Comparison of ENCODE assay signal across 19 cellular contexts in genomic region chr19:52949422-52949821, GRCh38. TPM values are rescaled to one million over a fixed set of nuclear protein-coding genes. Genes with fewer than 3 reads are reported as not detected.
DNase-seq lines count a peak whose midpoint lies in the region; ATAC-seq, FAIRE-seq and TF ChIP-seq lines count a peak whose summit lies in the region.
"Had no signal": no experiment of that assay in that cellular context is flagged by ENCODE, and none has a peak within 500 bp of the region (broad histone marks: within the 10 kb centered on the region; RNA-seq: fewer than 3 reads in every experiment).

No MANE protein-coding gene starts in this region.

- H3K9ac ChIP-seq in BLaER1 treated with 17β-estradiol and CSF1 and Interleukin-3, amounts not matched to agents 10 nM and 100 nM = no peak overlapping the region
- no peak overlapping the region for H3K9ac ChIP-seq in HCT116 (ENCODE audit: low read length)
- no peak overlapping the region for H3K9ac ChIP-seq in endodermal cell (ENCODE audit: extremely low read depth, low read length, poor library complexity, severe bottlenecking)

- H4K20me1 ChIP-seq in BLaER1 treated with 17β-estradiol and CSF1 and Interleukin-3, amounts not matched to agents 10 nM and 100 nM = no peaks in the 10 kb centered on the region
- no peaks in the 10 kb centered on the region for H4K20me1 ChIP-seq in HCT116 (ENCODE audit: insufficient read depth)

- FAIRE-seq in GM12892 (lab: Jason Lieb, UNC) = no peak
- FAIRE-seq: H54 had no signal

- peaks cover 59% of the 10 kb centered on the region for H3K36me3 Mint-ChIP-seq in endodermal cell (ENCODE audit: low read depth)
- peaks cover 58% of the 10 kb centered on the region for H3K36me3 Mint-ChIP-seq in progenitor cell of endocrine pancreas (ENCODE audit: insufficient read depth)

- WGBS in endodermal cell (ENCODE audit: insufficient coverage in 1 of 2, insufficient read length in 1 of 2), 2 experiments = 100% methylated on average over 1 of the region's 1 CpG; no CpG with 5 or more reads in 1 of the 2 experiments

- TF ChIP-seq POLR2A in HCT116 (IDR thresholded peaks at IDR 0.05; ENCODE audit: borderline replicate concordance, extremely low read depth, insufficient read depth, insufficient read length) = no peak
- no peak for TF ChIP-seq POLR2A in GM12892 (IDR thresholded peaks at IDR 0.05; ENCODE audit: low read depth, low read length)

- no peak overlapping the region for H2AFZ ChIP-seq in HCT116 (ENCODE audit: low read depth, low read length, poor library complexity, severe bottlenecking)

- POLR2A ChIA-PET in HCT116 (lab: Charles Lee) = no interaction called here

- RAD21 ChIA-PET in HCT116 (lab: Charles Lee; ENCODE audit: low non-redundant PET in 1 of 2, low total read pairs in 2 of 2, uncharacterized antibody in 2 of 2, unreplicated experiment in 2 of 2) = no interaction called here

- no peak for ATAC-seq in HCT116

- no peaks in the 10 kb centered on the region for H3K79me2 ChIP-seq in HCT116 (ENCODE audit: insufficient read depth, low read length)

- H3K27me3 Mint-ChIP-seq in endodermal cell (ENCODE audit: insufficient read depth) (no peaks in the 10 kb centered on the region), progenitor cell of endocrine pancreas (no peaks in the 10 kb centered on the region)
- H3K27me3 Mint-ChIP-seq: B cell; CD4-positive, alpha-beta memory T cell had no signal

- intact Hi-C loops in HCT116 (cut with micrococcal nuclease) = no loop called here

- H3K4me1 Mint-ChIP-seq in endodermal cell (peaks cover 10% of the 10 kb centered on the region), progenitor cell of endocrine pancreas (ENCODE audit: low read depth) (peaks cover 13% of the 10 kb centered on the region)
- H3K4me1 Mint-ChIP-seq: B cell; CD4-positive, alpha-beta memory T cell had no signal

- peaks cover 76 to 96% (median 77%) of the 10 kb centered on the region in 11 experiments for H3K9me3 ChIP-seq in BLaER1 treated with 17β-estradiol and CSF1 and Interleukin-3, amounts not matched to agents 10 nM and 100 nM (replicated peaks in 1 of 11)
- H3K9me3 ChIP-seq in HCT116 (ENCODE audit: control insufficient read depth in 1 of 2, insufficient read depth in 1 of 2, low read depth in 1 of 2, low read length in 2 of 2) (peaks cover 31 to 36% of the 10 kb centered on the region in 2 experiments; a peak in 3 of 4 replicates), endodermal cell (ENCODE audit: control insufficient read depth, low read length) (peaks cover 81% of the 10 kb centered on the region)

- H3K27me3 ChIP-seq in BLaER1 treated with 17β-estradiol and CSF1 and Interleukin-3, amounts not matched to agents 10 nM and 100 nM = no peaks in the 10 kb centered on the region; a peak in 1 of 22 replicates
- no peaks in the 10 kb centered on the region for H3K27me3 ChIP-seq in HCT116 (ENCODE audit: insufficient read depth, low read length)
- H3K27me3 ChIP-seq in endodermal cell (ENCODE audit: control insufficient read depth, insufficient read depth, low read length, poor library complexity, severe bottlenecking) = no peaks in the 10 kb centered on the region

- TF ChIP-seq CTCF in HCT116 (IDR thresholded peaks at IDR 0.05 in 2 of 3, conservative IDR thresholded peaks at IDR 0.05 in 1 of 3; ENCODE audit: borderline replicate concordance in 1 of 3, insufficient read depth in 1 of 3, low read depth in 2 of 3, low read length in 2 of 3) (no peak), endodermal cell (conservative IDR thresholded peaks at IDR 0.05) (no peak), progenitor cell of endocrine pancreas (IDR thresholded peaks at IDR 0.05; ENCODE audit: unreplicated experiment) (no peak)

- CTCF ChIA-PET in HCT116 (lab: Charles Lee) = no interaction called here

- H3K4me3 ChIP-seq in BLaER1 treated with 17β-estradiol and CSF1 and Interleukin-3, amounts not matched to agents 10 nM and 100 nM = peak overlapping the region in 6 of 10 experiments; percentile 2 to 50 (median 28); a peak in 7 of 20 replicates
- H3K4me3 ChIP-seq in HCT116 (replicated peaks in 1 of 2; ENCODE audit: low read depth in 1 of 2, low read length in 2 of 2) (no peak overlapping the region), endodermal cell (ENCODE audit: low read length) (peak overlapping the region; percentile 70)

- BruUV-seq in HCT116 (replicated peaks; lab: Mats Ljungman, UMichigan) = no TSS peak

- H3K4me1 ChIP-seq in BLaER1 treated with 17β-estradiol and CSF1 and Interleukin-3, amounts not matched to agents 10 nM and 100 nM = no peaks in the 10 kb centered on the region
- H3K4me1 ChIP-seq in HCT116 (ENCODE audit: control insufficient read depth in 1 of 2, insufficient read depth in 2 of 2, low read length in 2 of 2) (no peaks in the 10 kb centered on the region), endodermal cell (ENCODE audit: control insufficient read depth, insufficient read depth, low read length) (no peaks in the 10 kb centered on the region)

- peaks cover 61 to 75% (median 73%) of the 10 kb centered on the region in 11 experiments for H3K36me3 ChIP-seq in BLaER1 treated with 17β-estradiol and CSF1 and Interleukin-3, amounts not matched to agents 10 nM and 100 nM
- H3K36me3 ChIP-seq in HCT116 (ENCODE audit: control insufficient read depth in 1 of 2, insufficient read depth in 2 of 2, low read length in 2 of 2) (peaks cover 8 to 35% of the 10 kb centered on the region in 2 experiments), endodermal cell (ENCODE audit: control insufficient read depth, insufficient read depth, low read length) (peaks cover 59% of the 10 kb centered on the region)

- H3K27ac ChIP-seq in BLaER1 treated with 17β-estradiol and CSF1 and Interleukin-3, amounts not matched to agents 10 nM and 100 nM = no peak overlapping the region
- H3K27ac ChIP-seq in HCT116 (ENCODE audit: low read depth, low read length) (no peak overlapping the region), endodermal cell (ENCODE audit: low read depth, low read length) (no peak overlapping the region)
- H3K27ac ChIP-seq: HL-60 had no signal

- H3K9me3 Mint-ChIP-seq in endodermal cell (peaks cover 78% of the 10 kb centered on the region), progenitor cell of endocrine pancreas (ENCODE audit: low read depth) (peaks cover 35% of the 10 kb centered on the region)

- H3K27ac Mint-ChIP-seq in endodermal cell (no peak overlapping the region), progenitor cell of endocrine pancreas (peak overlapping the region; percentile 78)
- H3K27ac Mint-ChIP-seq: B cell; CD4-positive, alpha-beta memory T cell; HFFc6 had no signal

- DNase-seq in HCT116 (ENCODE audit: low read depth, low spot score) = no peak
- DNase-seq in endodermal cell = no peak
- DNase-seq in progenitor cell of endocrine pancreas (ENCODE audit: low spot score, unreplicated experiment) = no peak
- DNase-seq in GM12892 (ENCODE audit: insufficient read length) = no peak
- DNase-seq in CD1c-positive myeloid dendritic cell (ENCODE audit: extremely low spot score) = no peak
- DNase-seq: C1 segment of cervical spinal cord; CD4-positive, alpha-beta memory T cell; DMS153; DMS79; GDM1; HCEC 1CT; HFFc6; IMR-90; KBM-7 had no signal

- H3K4me2 ChIP-seq in BLaER1 treated with 17β-estradiol and CSF1 and Interleukin-3, amounts not matched to agents 10 nM and 100 nM = no peak overlapping the region
- H3K4me2 ChIP-seq in HCT116 (ENCODE audit: low read length) = no peak overlapping the region

- H3K4me3 Mint-ChIP-seq in endodermal cell (no peak overlapping the region), progenitor cell of endocrine pancreas (ENCODE audit: low read depth) (no peak overlapping the region)
- H3K4me3 Mint-ChIP-seq: B cell; CD4-positive, alpha-beta memory T cell; HFFc6 had no signal

- no peak for TF ChIP-seq RAD21 in HCT116 (IDR thresholded peaks at IDR 0.05; ENCODE audit: low read depth)

- no peaks in the 10 kb centered on the region for H3K9me2 ChIP-seq in HCT116 (ENCODE audit: insufficient read depth)

TF ChIP-seq in HCT116, 20 proteins besides CTCF, POLR2A, EP300 and RAD21:
- TF ChIP-seq ZNF274 (IDR thresholded peaks at IDR 0.05; ENCODE audit: low read depth, low read length) (peak; percentile 68), POLR2AphosphoS5 (IDR thresholded peaks at IDR 0.05; ENCODE audit: low read depth, low read length) (no peak)

RNA-seq across cellular contexts. Expression of gene ZNF816, which starts 13.3 kb away (rescaled TPM):
- 8.9 TPM for total RNA-seq in HCT116 (2021; ENCODE audit: unreplicated experiment)
- polyA plus RNA-seq in HCT116 (2012) = 2.6 and 4.3 TPM in 2 replicates
- 10 to 100 TPM; 20.7 to 24.8 TPM for total RNA-seq in endodermal cell
- polyA plus RNA-seq in endodermal cell (2013, experiment 1 of 2) = 13.4 TPM
- polyA plus RNA-seq in endodermal cell (2013, experiment 2 of 2) = 13.3 TPM
- 23.8 and 25.3 TPM in 2 replicates for total RNA-seq in progenitor cell of endocrine pancreas
- 7.0 TPM for polyA plus RNA-seq in GM12892 (2012; ENCODE audit: missing spikeins)
- total RNA-seq: HT1080 had no signal

RNA-seq across cellular contexts. Expression of gene ZNF888, which starts 26.2 kb away (rescaled TPM):
- total RNA-seq in HCT116 (2021; ENCODE audit: unreplicated experiment) (6.4 TPM), endodermal cell (10 to 100 TPM; 13.4 to 19.6 TPM), progenitor cell of endocrine pancreas (16.0 and 16.8 TPM in 2 replicates)
- 2.7 and 4.7 TPM in 2 replicates for polyA plus RNA-seq in HCT116 (2012)
- polyA plus RNA-seq in endodermal cell (2013, experiment 1 of 2) = 4.5 TPM
- polyA plus RNA-seq in endodermal cell (2013, experiment 2 of 2) = 5.4 TPM
- 1.8 TPM for polyA plus RNA-seq in GM12892 (2012; ENCODE audit: missing spikeins)
- total RNA-seq: HT1080 had no signal

RNA-seq across cellular contexts. Expression of gene ZNF320, which starts 52.0 kb away (rescaled TPM):
- total RNA-seq in HCT116 (2021; ENCODE audit: unreplicated experiment) = 9.2 TPM
- polyA plus RNA-seq in HCT116 (2012) = 2.5 and 4.2 TPM in 2 replicates
- total RNA-seq in endodermal cell = 10 to 100 TPM; 33.5 to 37.5 TPM
- polyA plus RNA-seq in endodermal cell (2013, experiment 1 of 2) = 20.9 TPM
- polyA plus RNA-seq in endodermal cell (2013, experiment 2 of 2) = 18.1 TPM
- total RNA-seq in progenitor cell of endocrine pancreas = 43.9 and 50.0 TPM in 2 replicates
- 0.68 TPM for polyA plus RNA-seq in GM12892 (2012; ENCODE audit: missing spikeins)

Comparison
In these comparisons a context has a peak if more than half of its experiments do, and no peak if none do; other contexts are left out.
1. H3K4me3 ChIP-seq: peak in BLaER1 treated with 17β-estradiol and CSF1 and Interleukin-3, amounts not matched to agents 10 nM and 100 nM (6 of 10) and endodermal cell (single experiment); none in HCT116 (0 of 2).